ENCODE assay signal across 2 cellular contexts in genomic region chr2:120016800-120017199, GRCh38.
TF ChIP-seq lines count a peak whose summit lies in the region.

No MANE protein-coding gene starts in this region.

TF ChIP-seq in HepG2, 621 proteins besides CTCF, POLR2A, EP300 and RAD21:
- TF ChIP-seq CEBPG (CRISPR knock-in tag; IDR thresholded peaks at IDR 0.05), result peak; percentile 25; the same call in 1 of the 2 replicates
- peak; percentile 64 for TF ChIP-seq CEBPB (IDR thresholded peaks at IDR 0.05; ENCODE audit: borderline replicate concordance, low read depth, low read length)
- no peak for TF ChIP-seq SNRNP70 (IDR thresholded peaks at IDR 0.05; ENCODE audit: low read depth, low read length)

TF ChIP-seq in H1, 55 proteins besides CTCF, POLR2A, EP300 and RAD21:
- TF ChIP-seq JUN (IDR thresholded peaks at IDR 0.05; ENCODE audit: low read depth, low read length) (no peak), CEBPB (IDR thresholded peaks at IDR 0.05; ENCODE audit: low read depth, low read length) (peak; percentile 57; the same call in 1 of the 2 replicates), SIN3A (conservative IDR thresholded peaks at IDR 0.05 in 1 of 2, IDR thresholded peaks at IDR 0.05 in 1 of 2; ENCODE audit: low read depth in 1 of 2, low read length in 2 of 2) (no peak), CREB1 (IDR thresholded peaks at IDR 0.05) (no peak)
